8 cellular contexts compared by ENCODE assay signal in genomic region chr9:129333961-129334743, GRCh38.
DNase-seq lines count a peak whose midpoint lies in the region; ATAC-seq, FAIRE-seq and TF ChIP-seq lines count a peak whose summit lies in the region.

No MANE protein-coding gene starts in this region.

- H3K27me3 ChIP-seq in HUES64 (ENCODE audit: insufficient read depth, low read length): no peaks in the 10 kb centered on the region
- no peaks in the 10 kb centered on the region for H3K27me3 ChIP-seq in ectodermal cell (ENCODE audit: control insufficient read depth, insufficient read depth, low read length, poor library complexity, severe bottlenecking)
- no peaks in the 10 kb centered on the region for H3K27me3 ChIP-seq in HepG2 (ENCODE audit: control insufficient read depth in 1 of 2, insufficient read depth in 2 of 2, low read length in 2 of 2)

- CTCF ChIA-PET in HepG2 (lab: Yijun Ruan, JAX; ENCODE audit: low intra/inter-chr PET ratio, low total read pairs): no interaction called here

- H3K36me3 ChIP-seq in HUES64 (ENCODE audit: insufficient read depth, low read length) (no peaks in the 10 kb centered on the region), ectodermal cell (ENCODE audit: control insufficient read depth, insufficient read depth, low read length) (no peaks in the 10 kb centered on the region), HepG2 (replicated peaks in 1 of 2; ENCODE audit: control insufficient read depth in 1 of 2, insufficient read depth in 2 of 2, low read length in 2 of 2) (no peaks in the 10 kb centered on the region)

- no peak overlapping the region for H2AFZ ChIP-seq in HepG2 (ENCODE audit: low read length)

- 2% methylated on average over 30 of the region's 30 CpGs for WGBS in HUES64
- 6% methylated on average over 30 of the region's 30 CpGs for WGBS in ectodermal cell, 2 experiments
- 6% methylated on average over 12 of the region's 30 CpGs for WGBS in HepG2 (ENCODE audit: low lambda C conversion rate)

- DNase-seq in CD1c-positive myeloid dendritic cell (ENCODE audit: extremely low spot score) (peak; percentile 89), T-helper 17 cell (no peak), HepG2 (ENCODE audit: low spot score) (peak; percentile 94)
- DNase-seq in stimulated activated naive CD8-positive, alpha-beta T cell treated with anti-CD3 and anti-CD28 coated beads, Interleukin-15, amount 100 ng/mL, for 72 hours: peak; percentile 39 to 64

- H3K4me3 Mint-ChIP-seq in T-helper 17 cell: peak overlapping the region; percentile 25
- H3K4me3 Mint-ChIP-seq in stimulated activated naive CD8-positive, alpha-beta T cell treated with anti-CD3 and anti-CD28 coated beads, Interleukin-15, amount 100 ng/mL, for 72 hours: peak overlapping the region; percentile 60 to 69

- peaks cover 9 to 16% of the 10 kb centered on the region in 2 donors for H3K9me3 Mint-ChIP-seq in stimulated activated naive CD8-positive, alpha-beta T cell treated with anti-CD3 and anti-CD28 coated beads, Interleukin-15, amount 100 ng/mL, for 72 hours

- H3K4me2 ChIP-seq in HepG2 (ENCODE audit: low read depth, low read length): peak overlapping the region; percentile 92

- H4K20me1 ChIP-seq in HepG2 (ENCODE audit: insufficient read depth, low read length): no peaks in the 10 kb centered on the region

- no peak for TF ChIP-seq POLR2A in HepG2 (IDR thresholded peaks at IDR 0.05; ENCODE audit: insufficient read depth in 1 of 2, low read depth in 2 of 2, low read length in 2 of 2)

- H3K27ac Mint-ChIP-seq in T-helper 17 cell: no peak overlapping the region
- peak overlapping the region; percentile 77 to 82 for H3K27ac Mint-ChIP-seq in stimulated activated naive CD8-positive, alpha-beta T cell treated with anti-CD3 and anti-CD28 coated beads, Interleukin-15, amount 100 ng/mL, for 72 hours

- peak; percentile 47; the same call in 1 of the 2 replicates for TF ChIP-seq CTCF in HepG2 (CRISPR knock-in tag; IDR thresholded peaks at IDR 0.05)

- H3K4me3 ChIP-seq in HUES64 (ENCODE audit: low read length): peak overlapping the region; percentile 36
- peak overlapping the region; percentile 22 for H3K4me3 ChIP-seq in ectodermal cell (ENCODE audit: insufficient read depth, low read depth, low read length)
- H3K4me3 ChIP-seq in HepG2 (replicated peaks in 1 of 3; ENCODE audit: insufficient read depth in 1 of 3, low read depth in 2 of 3, low read length in 3 of 3): peak overlapping the region in 2 of 3 experiments; percentile 30 to 65; a peak in 4 of 6 replicates

- peaks cover 12% of the 10 kb centered on the region for H3K27me3 Mint-ChIP-seq in T-helper 17 cell
- no peaks in the 10 kb centered on the region for H3K27me3 Mint-ChIP-seq in stimulated activated naive CD8-positive, alpha-beta T cell treated with anti-CD3 and anti-CD28 coated beads, Interleukin-15, amount 100 ng/mL, for 72 hours

- H3K36me3 Mint-ChIP-seq in T-helper 17 cell (ENCODE audit: low read depth): no peaks in the 10 kb centered on the region

- ATAC-seq in T-helper 17 cell (no peak), HepG2 (peak; percentile 93), HG02678 (IDR thresholded peaks at IDR 0.05; ENCODE audit: unreplicated experiment) (no peak), GM19351 (IDR thresholded peaks at IDR 0.05; ENCODE audit: unreplicated experiment) (no peak)
- ATAC-seq in stimulated activated naive CD8-positive, alpha-beta T cell treated with anti-CD3 and anti-CD28 coated beads, Interleukin-15, amount 100 ng/mL, for 72 hours: peak; percentile 73

- H3K4me1 ChIP-seq in HUES64 (ENCODE audit: insufficient read depth, low read length) (peaks cover 38% of the 10 kb centered on the region), ectodermal cell (ENCODE audit: control insufficient read depth, insufficient read depth, low read length) (peaks cover 30% of the 10 kb centered on the region), HepG2 (ENCODE audit: insufficient read depth, low read length) (peaks cover 56% of the 10 kb centered on the region)

- no peaks in the 10 kb centered on the region for H3K79me2 ChIP-seq in HepG2 (ENCODE audit: insufficient read depth, low read length)

- intact Hi-C loops in HepG2 (cut with micrococcal nuclease; ENCODE audit: unreplicated experiment): loop anchor here (1.0 to 5.0 kb wide), 2 partner anchors 16 to 153 kb away; no protein-coding TSS in a partner anchor

- in situ Hi-C loops in HepG2 (cut with HindIII; ENCODE audit: extremely low pct_ligation_motif_present, low pct_unique_long_range_greater_than_20kb): loop anchor here (10.0 kb wide), 1 partner anchor 281 kb away; no protein-coding TSS in a partner anchor

- FAIRE-seq in HepG2 (lab: Jason Lieb, UNC): peak; percentile 91

- H3K27ac ChIP-seq in HUES64 (ENCODE audit: low read depth, low read length): peak overlapping the region; percentile 97
- peak overlapping the region; percentile 76 for H3K27ac ChIP-seq in ectodermal cell (ENCODE audit: insufficient read depth, low read depth, low read length, poor library complexity, severe bottlenecking)
- peak overlapping the region; percentile 93 for H3K27ac ChIP-seq in HepG2 (ENCODE audit: extremely low read length, insufficient read depth, low read length)

- H3K9ac ChIP-seq in HUES64 (ENCODE audit: low read depth, low read length): peak overlapping the region; percentile 79
- peak overlapping the region; percentile 88 for H3K9ac ChIP-seq in HepG2 (ENCODE audit: insufficient read depth, low read depth, low read length)

- H3K9me3 ChIP-seq in HUES64 (ENCODE audit: insufficient read depth, low read depth, low read length) (peaks cover 5% of the 10 kb centered on the region; the same call in 1 of the 2 replicates), T-helper 17 cell (ENCODE audit: control insufficient read depth, low read length, poor library complexity, severe bottlenecking) (no peaks in the 10 kb centered on the region), ectodermal cell (ENCODE audit: control insufficient read depth, low read length) (no peaks in the 10 kb centered on the region), HepG2 (ENCODE audit: low read length) (peaks cover 8% of the 10 kb centered on the region)

- peaks cover 17% of the 10 kb centered on the region for H3K4me1 Mint-ChIP-seq in T-helper 17 cell
- H3K4me1 Mint-ChIP-seq in stimulated activated naive CD8-positive, alpha-beta T cell treated with anti-CD3 and anti-CD28 coated beads, Interleukin-15, amount 100 ng/mL, for 72 hours: peaks cover 39% of the 10 kb centered on the region

- TF ChIP-seq EP300 in HepG2 (IDR thresholded peaks at IDR 0.05; ENCODE audit: low read depth in 2 of 2, low read length in 2 of 2) (peak in 1 of 2 experiments; percentile 84; a peak in 2 of 4 replicates), HepG2 (CRISPR knock-in tag; IDR thresholded peaks at IDR 0.05; ENCODE audit: borderline replicate concordance) (peak; percentile 90)

- POLR2A ChIA-PET in HepG2 (lab: Yijun Ruan, JAX): interaction anchor here (0.7 to 5.5 kb wide), 25 partner anchors 9 to 292 kb away, joined by 3 to 76 read pairs (median 5); partner anchors contain the start of genes IER5L and NTMT1

- TSS peak; percentile 86 for BruUV-seq in HepG2 (replicated peaks; lab: Mats Ljungman, UMichigan)

- TF ChIP-seq RAD21 in HepG2 (CRISPR knock-in tag; IDR thresholded peaks at IDR 0.05): peak; percentile 75

TF ChIP-seq in HepG2, 621 proteins besides CTCF, POLR2A, EP300 and RAD21 (continues in another document):
- TF ChIP-seq GRHL1 (CRISPR knock-in tag; conservative IDR thresholded peaks at IDR 0.05): no peak
- TF ChIP-seq, protein P1, sequence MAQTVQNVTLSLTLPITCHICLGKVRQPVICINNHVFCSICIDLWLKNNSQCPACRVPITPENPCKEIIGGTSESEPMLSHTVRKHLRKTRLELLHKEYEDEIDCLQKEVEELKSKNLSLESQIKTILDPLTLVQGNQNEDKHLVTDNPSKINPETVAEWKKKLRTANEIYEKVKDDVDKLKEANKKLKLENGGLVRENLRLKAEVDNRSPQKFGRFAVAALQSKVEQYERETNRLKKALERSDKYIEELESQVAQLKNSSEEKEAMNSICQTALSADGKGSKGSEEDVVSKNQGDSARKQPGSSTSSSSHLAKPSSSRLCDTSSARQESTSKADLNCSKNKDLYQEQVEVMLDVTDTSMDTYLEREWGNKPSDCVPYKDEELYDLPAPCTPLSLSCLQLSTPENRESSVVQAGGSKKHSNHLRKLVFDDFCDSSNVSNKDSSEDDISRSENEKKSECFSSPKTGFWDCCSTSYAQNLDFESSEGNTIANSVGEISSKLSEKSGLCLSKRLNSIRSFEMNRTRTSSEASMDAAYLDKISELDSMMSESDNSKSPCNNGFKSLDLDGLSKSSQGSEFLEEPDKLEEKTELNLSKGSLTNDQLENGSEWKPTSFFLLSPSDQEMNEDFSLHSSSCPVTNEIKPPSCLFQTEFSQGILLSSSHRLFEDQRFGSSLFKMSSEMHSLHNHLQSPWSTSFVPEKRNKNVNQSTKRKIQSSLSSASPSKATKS (CRISPR knock-in tag; IDR thresholded peaks at IDR 0.05): 0 out of 2 replicates have a peak, but pooled peaks have one; percentile 58
- no peak for TF ChIP-seq BCL3 (CRISPR knock-in tag; IDR thresholded peaks at IDR 0.05)

Comparison
In these comparisons a context has a peak if more than half of its experiments do, and no peak if none do; other contexts are left out.
1. DNase-seq: peak in CD1c-positive myeloid dendritic cell (single experiment), HepG2 (single experiment) and stimulated activated naive CD8-positive, alpha-beta T cell treated with anti-CD3 and anti-CD28 coated beads, Interleukin-15, amount 100 ng/mL, for 72 hours (2 of 2); none in T-helper 17 cell (0 of 3).
2. ATAC-seq: peak in HepG2 (single experiment) and stimulated activated naive CD8-positive, alpha-beta T cell treated with anti-CD3 and anti-CD28 coated beads, Interleukin-15, amount 100 ng/mL, for 72 hours (single experiment); none in T-helper 17 cell (single experiment), HG02678 (single experiment) and GM19351 (single experiment).
3. Peak in every context shown above with its lines, with median percentiles within 50 percentile points of each other: H3K27ac ChIP-seq and H3K4me3 ChIP-seq.